In genomic region chr1:45968941-45969666, GRCh38 we compare ENCODE assay signal across 1 cellular context.
TF ChIP-seq lines count a peak whose summit lies in the region.

No MANE protein-coding gene starts in this region.

TF ChIP-seq in GM23338, 12 proteins besides CTCF, POLR2A, EP300 and RAD21:
- TF ChIP-seq CREB1 (CRISPR knock-in tag; IDR thresholded peaks at IDR 0.05; ENCODE audit: low read depth), result no peak
- TF ChIP-seq POLR2AphosphoS5 (IDR thresholded peaks at IDR 0.05; ENCODE audit: low read depth), result no peak
- TF ChIP-seq ETS1 (IDR thresholded peaks at IDR 0.05), result no peak
- TF ChIP-seq EZH2phosphoT487 (IDR thresholded peaks at IDR 0.05; ENCODE audit: unreplicated experiment), result no peak
